15 cellular contexts compared by ENCODE assay signal in genomic region chr1:85153149-85153891, GRCh38. TPM values are rescaled to one million over a fixed set of nuclear protein-coding genes. Genes with fewer than 3 reads are reported as not detected.
DNase-seq lines count a peak whose midpoint lies in the region; ATAC-seq and TF ChIP-seq lines count a peak whose summit lies in the region.
"Had no signal": no experiment of that assay in that cellular context is flagged by ENCODE, and none has a peak within 500 bp of the region (broad histone marks: within the 10 kb centered on the region; RNA-seq: fewer than 3 reads in every experiment).

No MANE protein-coding gene starts in this region.

- intact Hi-C loops in Panc1 (cut with micrococcal nuclease; ENCODE audit: unreplicated experiment) = no loop called here
- intact Hi-C loops in activated CD4-positive, alpha-beta memory T cell treated with anti-CD3 and anti-CD28 coated beads for 36 hours (cut with micrococcal nuclease) = no loop called here

- CTCF ChIA-PET in Panc1 (lab: Charles Lee) = no interaction called here
- CTCF ChIA-PET in activated CD4-positive, alpha-beta memory T cell treated with anti-CD3 and anti-CD28 coated beads for 36 hours (lab: Charles Lee) = no interaction called here

- no peak overlapping the region for H3K4me3 Mint-ChIP-seq in chondrocyte (ENCODE audit: unreplicated experiment)
- H3K4me3 Mint-ChIP-seq in activated CD4-positive, alpha-beta memory T cell treated with anti-CD3 and anti-CD28 coated beads for 36 hours = no peak overlapping the region
- H3K4me3 Mint-ChIP-seq: activated naive CD4-positive, alpha-beta T cell treated with anti-CD3 and anti-CD28 coated beads for 36 hours; central memory CD8-positive, alpha-beta T cell had no signal

- TF ChIP-seq POLR2A in GM18505 (IDR thresholded peaks at IDR 0.05; ENCODE audit: borderline replicate concordance, extremely low read depth, insufficient read depth, insufficient read length) = no peak

- POLR2A ChIA-PET in Panc1 (lab: Charles Lee) = interaction anchor here (0.6 kb wide), 1 partner anchor 18 kb away, joined by 13 read pairs; no protein-coding TSS in a partner anchor
- POLR2A ChIA-PET in activated CD4-positive, alpha-beta memory T cell treated with anti-CD3 and anti-CD28 coated beads for 36 hours (lab: Charles Lee) = no interaction called here

- H3K4me1 Mint-ChIP-seq in chondrocyte (ENCODE audit: low read depth) = peaks cover 32% of the 10 kb centered on the region
- H3K4me1 Mint-ChIP-seq in activated CD4-positive, alpha-beta memory T cell treated with anti-CD3 and anti-CD28 coated beads for 36 hours (ENCODE audit: low read depth) = peaks cover 9% of the 10 kb centered on the region
- H3K4me1 Mint-ChIP-seq: central memory CD8-positive, alpha-beta T cell had no signal

- no peak for DNase-seq in Panc1 (ENCODE audit: low read depth, low spot score)
- DNase-seq in chondrocyte (ENCODE audit: low spot score) = no peak
- DNase-seq in RPMI8226 = no peak
- DNase-seq in activated CD4-positive, alpha-beta memory T cell treated with anti-CD3 and anti-CD28 coated beads for 36 hours = no peak
- DNase-seq in NCI-H526 (lab: John Stamatoyannopoulos, UW) = no peak
- DNase-seq: activated naive CD4-positive, alpha-beta T cell treated with anti-CD3 and anti-CD28 coated beads for 36 hours; esophagus squamous epithelium; NCI-H1105 treated with DMSO at 0.1 percent for 48 hours; substantia nigra had no signal

- in situ Hi-C loops in Panc1 (cut with HindIII; ENCODE audit: low pct_unique_long_range_greater_than_20kb, low sequenced_read_pairs) = no loop called here

- H3K27ac Mint-ChIP-seq in chondrocyte (ENCODE audit: unreplicated experiment) = no peak overlapping the region
- no peak overlapping the region for H3K27ac Mint-ChIP-seq in activated CD4-positive, alpha-beta memory T cell treated with anti-CD3 and anti-CD28 coated beads for 36 hours
- H3K27ac Mint-ChIP-seq: activated naive CD4-positive, alpha-beta T cell treated with anti-CD3 and anti-CD28 coated beads for 36 hours had no signal

- H3K27me3 ChIP-seq in Panc1 (ENCODE audit: control insufficient read depth, insufficient read depth, low read length) = no peaks in the 10 kb centered on the region
- H3K27me3 ChIP-seq: esophagus squamous epithelium had no signal

- no peaks in the 10 kb centered on the region for H3K36me3 ChIP-seq in Panc1 (ENCODE audit: control insufficient read depth, insufficient read depth, low read length)
- H3K36me3 ChIP-seq: esophagus squamous epithelium had no signal

- ATAC-seq in GM18505 (IDR thresholded peaks at IDR 0.05; ENCODE audit: unreplicated experiment) = peak; percentile 52
- ATAC-seq in GM19351 (IDR thresholded peaks at IDR 0.05; ENCODE audit: unreplicated experiment) = peak; percentile 74
- peak; percentile 45 for ATAC-seq in HG02884 (IDR thresholded peaks at IDR 0.05; ENCODE audit: unreplicated experiment)
- peak; percentile 52; the same call in 1 of the 2 replicates for ATAC-seq in Panc1
- ATAC-seq: activated CD4-positive, CD25-positive, alpha-beta regulatory T cell treated with anti-CD3 and anti-CD28 coated beads, Interleukin-2, amount 50 U/mL, for 24 hours; SK-N-SH treated with all-trans-retinoic acid at 6 μM for 48 hours had no signal

- TF ChIP-seq CTCF in Panc1 (IDR thresholded peaks at IDR 0.05) (no peak; the same call in 1 of the 2 replicates), chondrocyte (IDR thresholded peaks at IDR 0.05) (no peak)

- no peak overlapping the region for H3K4me3 ChIP-seq in Panc1 (ENCODE audit: low read depth in 2 of 2, low read length in 2 of 2)
- H3K4me3 ChIP-seq: esophagus squamous epithelium had no signal

- H3K9me3 Mint-ChIP-seq in chondrocyte (ENCODE audit: low read depth) = no peaks in the 10 kb centered on the region
- no peaks in the 10 kb centered on the region for H3K9me3 Mint-ChIP-seq in activated CD4-positive, alpha-beta memory T cell treated with anti-CD3 and anti-CD28 coated beads for 36 hours
- H3K9me3 Mint-ChIP-seq: activated naive CD4-positive, alpha-beta T cell treated with anti-CD3 and anti-CD28 coated beads for 36 hours; central memory CD8-positive, alpha-beta T cell had no signal

- peaks cover 1% of the 10 kb centered on the region for H3K36me3 Mint-ChIP-seq in chondrocyte (ENCODE audit: low read depth)
- H3K36me3 Mint-ChIP-seq in activated CD4-positive, alpha-beta memory T cell treated with anti-CD3 and anti-CD28 coated beads for 36 hours = no peaks in the 10 kb centered on the region

- H3K9me3 ChIP-seq in Panc1 (ENCODE audit: control insufficient read depth, insufficient read depth, low read depth, low read length) = no peaks in the 10 kb centered on the region
- H3K9me3 ChIP-seq: esophagus squamous epithelium had no signal

- BruUV-seq in Panc1 (replicated peaks; lab: Mats Ljungman, UMichigan) = no TSS peak

- H3K27ac ChIP-seq in Panc1 (ENCODE audit: low read length) = no peak overlapping the region
- H3K27ac ChIP-seq: esophagus squamous epithelium had no signal

- no peaks in the 10 kb centered on the region for H3K4me1 ChIP-seq in Panc1 (ENCODE audit: control insufficient read depth, insufficient read depth, low read length)
- H3K4me1 ChIP-seq: esophagus squamous epithelium had no signal

- no peaks in the 10 kb centered on the region for H3K27me3 Mint-ChIP-seq in chondrocyte (ENCODE audit: low read depth)
- H3K27me3 Mint-ChIP-seq in activated CD4-positive, alpha-beta memory T cell treated with anti-CD3 and anti-CD28 coated beads for 36 hours = no peaks in the 10 kb centered on the region
- H3K27me3 Mint-ChIP-seq: central memory CD8-positive, alpha-beta T cell had no signal

RNA-seq across cellular contexts. Expression of gene SYDE2, which starts 47.5 kb away (rescaled TPM):
- 18.2 TPM for total RNA-seq in Panc1 (2021; ENCODE audit: unreplicated experiment)
- polyA plus RNA-seq in Panc1 (2012; ENCODE audit: insufficient read length) = 2.9 TPM
- 13.1 to 17.8 TPM (median 13.4 TPM) in 3 replicates for total RNA-seq in chondrocyte
- 1 to 10 TPM; 2.7 to 2.8 TPM for total RNA-seq in activated CD4-positive, alpha-beta memory T cell treated with anti-CD3 and anti-CD28 coated beads for 36 hours
